Comparison of ENCODE assay signal across 16 cellular contexts in genomic region chr16:19689342-19689741, GRCh38.
"Had no signal": no experiment of that assay in that cellular context is flagged by ENCODE, and none has a peak within 500 bp of the region (broad histone marks: within the 10 kb centered on the region; RNA-seq: fewer than 3 reads in every experiment).

No MANE protein-coding gene starts in this region.

- H3K27me3 Mint-ChIP-seq: memory B cell; stimulated activated naive CD8-positive, alpha-beta T cell treated with anti-CD3 and anti-CD28 coated beads, Interleukin-15, Interleukin-2, amounts not matched to agents 100 ng/mL and 50 ng/mL, for 24 hours had no signal

- H3K4me3 Mint-ChIP-seq: memory B cell; nephron progenitor cell; stimulated activated naive CD8-positive, alpha-beta T cell treated with anti-CD3 and anti-CD28 coated beads, Interleukin-15, Interleukin-2, amounts not matched to agents 100 ng/mL and 50 ng/mL, for 24 hours had no signal

- H3K27me3 ChIP-seq: cardiac muscle cell had no signal

- H3K4me1 ChIP-seq: prostate gland had no signal

- ATAC-seq: esophagus mucosa had no signal

- H3K4me1 Mint-ChIP-seq: memory B cell had no signal

- H3K9me3 ChIP-seq: mucosa of descending colon, prostate gland, thoracic aorta had no signal

- DNase-seq: activated CD4-positive, CD25-positive, alpha-beta regulatory T cell; kidney glomerular epithelial cell; left ventricle myocardium superior; mucosa of descending colon; nephron progenitor cell; occipital lobe; right cardiac atrium; stimulated activated CD4-positive, alpha-beta T cell treated with anti-CD3 and anti-CD28 coated beads, Interleukin-15, amount 100 ng/mL, for 24 hours; stimulated activated CD4-positive, alpha-beta T cell treated with anti-CD3 and anti-CD28 coated beads, Interleukin-4, amount 100 ng/mL, for 1 hour had no signal

- H3K27ac ChIP-seq: cardiac muscle cell, prostate gland, thoracic aorta had no signal

- H3K27ac Mint-ChIP-seq: memory B cell; stimulated activated naive CD8-positive, alpha-beta T cell treated with anti-CD3 and anti-CD28 coated beads, Interleukin-15, Interleukin-2, amounts not matched to agents 100 ng/mL and 50 ng/mL, for 24 hours had no signal

- H3K36me3 ChIP-seq: prostate gland had no signal

- H3K4me3 ChIP-seq: cardiac muscle cell, mucosa of descending colon, prostate gland, skin epidermis, thoracic aorta had no signal

- H3K9me3 Mint-ChIP-seq: memory B cell had no signal
